11 cellular contexts compared by ENCODE assay signal in genomic region chr3:16430717-16431630, GRCh38.
A peak's percentile ranks its signal among the peaks of the same experiment; 100 is the strongest.
DNase-seq lines count a peak whose midpoint lies in the region; ATAC-seq, FAIRE-seq and TF ChIP-seq lines count a peak whose summit lies in the region.
"Had no signal": no experiment of that assay in that cellular context is flagged by ENCODE, and none has a peak within 500 bp of the region (broad histone marks: within the 10 kb centered on the region; RNA-seq: fewer than 3 reads in every experiment).

No MANE protein-coding gene starts in this region.

- peak; percentile 32 for DNase-seq in fibroblast of the aortic adventitia (ENCODE audit: low read depth)
- no peak for DNase-seq in GM19240 (ENCODE audit: insufficient read length, low spot score)
- no peak for DNase-seq in AG20443 (ENCODE audit: low spot score)
- no peak for DNase-seq in DMS 273 (lab: John Stamatoyannopoulos, UW; ENCODE audit: unreplicated experiment)
- DNase-seq in RCC 7860 (ENCODE audit: low spot score) = no peak
- DNase-seq: HCEC 1CT; naive thymus-derived CD4-positive, alpha-beta T cell; NCI-H187 had no signal

- ATAC-seq in GM18858 (IDR thresholded peaks at IDR 0.05; ENCODE audit: unreplicated experiment) = peak; percentile 38
- ATAC-seq in GM21529 (IDR thresholded peaks at IDR 0.05; ENCODE audit: unreplicated experiment) = peak; percentile 51
- peak; percentile 56 for ATAC-seq in HG03354 (IDR thresholded peaks at IDR 0.05; ENCODE audit: poor library complexity, severe bottlenecking, unreplicated experiment)
- ATAC-seq: naive thymus-derived CD4-positive, alpha-beta T cell had no signal

- H3K4me3 ChIP-seq in fibroblast of the aortic adventitia (ENCODE audit: low read depth, low read length) = no peak overlapping the region

- TF ChIP-seq CTCF in fibroblast of the aortic adventitia (IDR thresholded peaks at IDR 0.05; ENCODE audit: insufficient read depth, low read length) = no peak

- FAIRE-seq in RCC 7860 (lab: Jason Lieb, UNC) = no peak
